23 cellular contexts compared by ENCODE assay signal in the genomic region with DNA sequence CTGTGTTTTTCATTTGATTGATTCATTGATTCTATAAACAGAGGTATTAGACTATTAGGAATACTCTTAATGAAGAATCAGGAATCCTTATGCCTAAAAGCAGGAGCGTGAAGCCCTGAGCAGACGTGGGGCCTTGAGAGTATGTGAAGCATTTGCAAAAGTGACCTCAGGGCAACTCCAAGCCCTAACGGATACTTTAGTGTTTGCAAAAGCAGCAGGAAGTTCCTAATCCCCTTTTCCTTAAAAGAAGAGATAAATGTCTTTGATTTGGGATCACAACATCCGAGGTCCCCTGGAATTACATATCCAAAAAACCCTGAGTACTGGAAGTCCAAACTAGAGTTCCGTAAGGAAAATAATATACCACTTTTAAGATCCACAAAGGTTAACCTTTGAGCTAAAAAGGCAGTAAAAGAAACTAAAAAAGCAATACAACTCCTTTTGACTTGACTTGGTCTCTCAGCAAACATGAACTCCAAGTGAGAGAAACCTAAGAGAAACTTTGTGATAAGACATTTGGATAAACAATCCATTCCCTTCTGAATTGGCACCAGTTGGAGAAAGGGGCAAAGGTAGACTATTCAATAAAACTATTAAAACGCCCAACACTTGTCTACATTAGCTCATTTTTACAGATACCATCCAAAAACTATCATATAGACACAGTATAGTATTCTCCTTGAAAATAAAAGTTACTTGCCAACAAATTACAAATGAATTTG. TPM values are rescaled to one million over a fixed set of nuclear protein-coding genes. Genes with fewer than 3 reads are reported as not detected.
DNase-seq lines count a peak whose midpoint lies in the region; ATAC-seq, FAIRE-seq and TF ChIP-seq lines count a peak whose summit lies in the region.
"Had no signal": no experiment of that assay in that cellular context is flagged by ENCODE, and none has a peak within 500 bp of the region (broad histone marks: within the 10 kb centered on the region; RNA-seq: fewer than 3 reads in every experiment).

No MANE protein-coding gene starts in this region.

- no peaks in the 10 kb centered on the region for H3K36me3 ChIP-seq in iPS-20b (ENCODE audit: insufficient read depth, low read depth, low read length)
- peaks cover 6% of the 10 kb centered on the region for H3K36me3 ChIP-seq in neural progenitor cell
- H3K36me3 ChIP-seq in ascending aorta: no peaks in the 10 kb centered on the region
- H3K36me3 ChIP-seq: heart right ventricle, neutrophil had no signal

- DNase-seq in WTC11 (ENCODE audit: low spot score): peak; percentile 22
- peak; percentile 76 for DNase-seq in neural progenitor cell (ENCODE audit: low spot score)
- no peak for DNase-seq in cortex of kidney (lab: John Stamatoyannopoulos, UW)
- DNase-seq in ascending aorta (ENCODE audit: low spot score in 2 of 2): no peak
- DNase-seq: activated CD4-positive, alpha-beta T cell treated with anti-CD3 and anti-CD28 coated beads, Interleukin-2, amount 50 U/mL, for 4 hours; activated gamma-delta T cell; amygdala; CD4-positive, alpha-beta memory T cell; DMS53; heart right ventricle; NCI-H1417 treated with DMSO at 0.1 percent for 48 hours; NCI-H2171; PC-9; testis had no signal

- H3K27ac ChIP-seq in iPS-20b (ENCODE audit: low read length) (no peak overlapping the region), neural progenitor cell (peak overlapping the region; percentile 77), ascending aorta (no peak overlapping the region)
- H3K27ac ChIP-seq: heart right ventricle, neutrophil, PC-9, SJCRH30, testis had no signal

- peaks cover 100% of the 10 kb centered on the region for H3K79me2 ChIP-seq in neural progenitor cell (ENCODE audit: low read depth)

- H3K9me3 Mint-ChIP-seq in WTC11 (peaks cover 15% of the 10 kb centered on the region), neural progenitor cell (peaks cover 14% of the 10 kb centered on the region)
- H3K9me3 Mint-ChIP-seq: central memory CD8-positive, alpha-beta T cell; T-helper 1 cell treated with Interleukin-12 subunit alpha and Interleukin-12 subunit beta and Interleukin-4 antibody, amounts not matched to agents 30 μg/mL and 1 μg/mL, for 36 hours had no signal

- H3K27ac Mint-ChIP-seq in WTC11: no peak overlapping the region; the same call in 1 of the 2 replicates
- H3K27ac Mint-ChIP-seq in neural progenitor cell: peak overlapping the region; percentile 90
- H3K27ac Mint-ChIP-seq: CD4-positive, alpha-beta memory T cell; T-helper 1 cell treated with Interleukin-12 subunit alpha and Interleukin-12 subunit beta and Interleukin-4 antibody, amounts not matched to agents 30 μg/mL and 1 μg/mL, for 36 hours had no signal

- POLR2A ChIA-PET in WTC11 (lab: Charles Lee): no interaction called here

- H3K4me3 ChIP-seq in iPS-20b (ENCODE audit: low read length) (peak overlapping the region; percentile 14; the same call in 1 of the 2 replicates), neural progenitor cell (peak overlapping the region; percentile 28), ascending aorta (no peak overlapping the region)
- H3K4me3 ChIP-seq: heart right ventricle, PC-9, SJCRH30, testis had no signal

- peaks cover 34% of the 10 kb centered on the region for H3K27me3 ChIP-seq in iPS-20b (ENCODE audit: insufficient read depth, low read length)
- H3K27me3 ChIP-seq in neural progenitor cell: no peaks in the 10 kb centered on the region
- H3K27me3 ChIP-seq in ascending aorta: no peaks in the 10 kb centered on the region
- H3K27me3 ChIP-seq: heart right ventricle, SJCRH30, testis had no signal

- CTCF ChIA-PET in WTC11 (lab: Charles Lee): interaction anchor here (1.7 kb wide), 1 partner anchor 59 kb away, joined by 6 read pairs; no protein-coding TSS in a partner anchor

- FAIRE-seq in G401.6 (lab: Jason Lieb, UNC): peak; percentile 94
- FAIRE-seq: HepG2 had no signal

- peaks cover 94% of the 10 kb centered on the region for H4K20me1 ChIP-seq in neural progenitor cell (ENCODE audit: low read depth)

- peaks cover 20% of the 10 kb centered on the region for H3K36me3 Mint-ChIP-seq in WTC11
- peaks cover 38% of the 10 kb centered on the region for H3K36me3 Mint-ChIP-seq in neural progenitor cell
- H3K36me3 Mint-ChIP-seq: CD4-positive, alpha-beta memory T cell had no signal

- H3K9me3 ChIP-seq in iPS-20b (ENCODE audit: insufficient read depth, low read depth, low read length) (no peaks in the 10 kb centered on the region; the same call in 1 of the 2 replicates), neural progenitor cell (ENCODE audit: low read depth) (no peaks in the 10 kb centered on the region), ascending aorta (no peaks in the 10 kb centered on the region)
- H3K9me3 ChIP-seq: heart right ventricle, neutrophil, SJCRH30, testis had no signal

- H3K4me1 ChIP-seq in iPS-20b (ENCODE audit: insufficient read depth, low read length) (peaks cover 16% of the 10 kb centered on the region; the same call in 1 of the 2 replicates), neural progenitor cell (peaks cover 62% of the 10 kb centered on the region), ascending aorta (no peaks in the 10 kb centered on the region)
- H3K4me1 ChIP-seq: testis had no signal

- ATAC-seq in WTC11 (peak; percentile 93), GM21717 (IDR thresholded peaks at IDR 0.05; ENCODE audit: unreplicated experiment) (no peak), HG02588 (IDR thresholded peaks at IDR 0.05; ENCODE audit: unreplicated experiment) (no peak)
- ATAC-seq: heart right ventricle, HepG2 had no signal

- H3K9ac ChIP-seq in iPS-20b (ENCODE audit: low read depth, low read length) (no peak overlapping the region), neural progenitor cell (no peak overlapping the region)

- no peak for TF ChIP-seq CTCF in WTC11 (IDR thresholded peaks at IDR 0.05)
- no peak for TF ChIP-seq CTCF in neural progenitor cell (IDR thresholded peaks at IDR 0.05)
- TF ChIP-seq CTCF in ascending aorta (IDR thresholded peaks at IDR 0.05): no peak

- H2AFZ ChIP-seq in neural progenitor cell (replicated peaks): no peak overlapping the region
- H2AFZ ChIP-seq: PC-9 had no signal

- H3K4me3 Mint-ChIP-seq in WTC11 (0 out of 2 replicates have a peak overlapping the region, but pooled peaks have one; percentile 28), neural progenitor cell (peak overlapping the region; percentile 75)
- H3K4me3 Mint-ChIP-seq: CD4-positive, alpha-beta memory T cell; central memory CD8-positive, alpha-beta T cell; T-helper 1 cell treated with Interleukin-12 subunit alpha and Interleukin-12 subunit beta and Interleukin-4 antibody, amounts not matched to agents 30 μg/mL and 1 μg/mL, for 36 hours had no signal

- peak overlapping the region; percentile 72 for H3K4me2 ChIP-seq in neural progenitor cell
- H3K4me2 ChIP-seq: PC-9 had no signal

- intact Hi-C loops in ascending aorta (cut with DNase I): no loop called here

- H3K27me3 Mint-ChIP-seq in WTC11 (ENCODE audit: low read depth): peaks cover 78% of the 10 kb centered on the region
- H3K27me3 Mint-ChIP-seq in neural progenitor cell (ENCODE audit: insufficient read depth, low read depth): peaks cover 8% of the 10 kb centered on the region

- peaks cover 31% of the 10 kb centered on the region for H3K4me1 Mint-ChIP-seq in WTC11
- peaks cover 82% of the 10 kb centered on the region for H3K4me1 Mint-ChIP-seq in neural progenitor cell
- H3K4me1 Mint-ChIP-seq: central memory CD8-positive, alpha-beta T cell had no signal

- peaks cover 44% of the 10 kb centered on the region for H3F3A ChIP-seq in neural progenitor cell (ENCODE audit: low read depth)

TF ChIP-seq in WTC11, 78 proteins besides CTCF, POLR2A, EP300 and RAD21:
- TF ChIP-seq, protein P1, sequence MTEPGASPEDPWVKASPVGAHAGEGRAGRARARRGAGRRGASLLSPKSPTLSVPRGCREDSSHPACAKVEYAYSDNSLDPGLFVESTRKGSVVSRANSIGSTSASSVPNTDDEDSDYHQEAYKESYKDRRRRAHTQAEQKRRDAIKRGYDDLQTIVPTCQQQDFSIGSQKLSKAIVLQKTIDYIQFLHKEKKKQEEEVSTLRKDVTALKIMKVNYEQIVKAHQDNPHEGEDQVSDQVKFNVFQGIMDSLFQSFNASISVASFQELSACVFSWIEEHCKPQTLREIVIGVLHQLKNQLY (CRISPR knock-in tag; IDR thresholded peaks at IDR 0.05): no peak
- TF ChIP-seq ETV6 (CRISPR knock-in tag; IDR thresholded peaks at IDR 0.05) (peak; percentile 59), TEAD1 (CRISPR knock-in tag; IDR thresholded peaks at IDR 0.05) (peak; percentile 46; the same call in 1 of the 2 replicates)

RNA-seq across cellular contexts. Expression of gene PRTG, which starts 27.4 kb away (rescaled TPM):
- total RNA-seq in WTC11 (2021) (3.6 to 6.1 TPM (median 6.0 TPM) in 3 replicates), neural progenitor cell (ENCODE audit: low replicate concordance) (508 and 574 TPM in 2 replicates), ascending aorta (0.21 TPM)
- total RNA-seq: CD4-positive, alpha-beta memory T cell had no signal

Comparison
In these comparisons a context has a peak if more than half of its experiments do, and no peak if none do; other contexts are left out.
1. DNase-seq: peak in WTC11 (single experiment) and neural progenitor cell (single experiment); none in cortex of kidney (single experiment) and ascending aorta (0 of 2).
2. H3K4me3 ChIP-seq: peak in iPS-20b (single experiment) and neural progenitor cell (single experiment); none in ascending aorta (0 of 2).
3. RNA of gene PRTG, which starts 27.4 kb away (total RNA-seq): 508 to 574 TPM in neural progenitor cell; 3.6 to 6.1 TPM in WTC11 and 0.21 TPM in ascending aorta (single experiment); every median in the first group is over 10 times any median in the second.